ENCODE assay signal across 7 cellular contexts in the genomic region with DNA sequence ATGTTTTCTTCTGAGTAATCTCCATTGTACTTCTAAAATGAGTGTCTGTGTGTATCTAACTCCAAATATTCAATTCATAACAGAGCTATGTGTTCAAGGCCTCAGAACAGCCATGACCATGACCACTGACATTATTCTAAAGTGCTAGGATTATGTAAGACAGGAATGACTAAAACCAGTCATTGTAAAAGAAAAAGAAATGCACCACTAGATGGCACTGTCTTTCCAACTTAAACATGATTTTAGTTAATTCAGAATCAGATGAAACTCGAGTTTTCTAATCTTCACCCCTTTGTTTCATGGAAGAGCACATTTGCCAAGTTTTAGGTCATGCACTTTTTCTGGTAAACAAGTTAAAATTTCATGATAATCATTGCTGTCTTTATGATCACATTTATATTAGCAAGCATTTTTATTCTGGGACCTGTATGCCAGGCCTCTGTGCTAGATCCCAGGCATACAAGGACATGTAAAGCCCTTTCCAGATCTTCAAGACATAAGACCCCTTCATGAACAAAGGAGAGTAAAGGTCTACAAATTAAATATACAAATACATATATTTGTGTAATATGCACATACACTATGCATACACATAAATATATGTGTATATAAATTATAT. TPM values are rescaled to one million over a fixed set of nuclear protein-coding genes. Genes with fewer than 3 reads are reported as not detected.
DNase-seq lines count a peak whose midpoint lies in the region; ATAC-seq and TF ChIP-seq lines count a peak whose summit lies in the region.

No MANE protein-coding gene starts in this region.

- H3K27ac ChIP-seq in HCT116 (ENCODE audit: low read depth, low read length) (no peak overlapping the region), body of pancreas (no peak overlapping the region)

- DNase-seq in G401 (ENCODE audit: low spot score) (peak; percentile 78), HCT116 (ENCODE audit: low read depth, low spot score) (peak; percentile 58), NCI-H446 treated with DMSO at 0.1 percent for 48 hours (lab: John Stamatoyannopoulos, UW) (peak; percentile 32), body of pancreas (peak in 1 of 4 donors; percentile 8), iris pigment epithelial cell (ENCODE audit: low read depth) (peak; percentile 78)
- DNase-seq in stimulated activated naive CD8-positive, alpha-beta T cell treated with anti-CD3 and anti-CD28 coated beads, Interleukin-15, amount 100 ng/mL, for 72 hours: no peak

- H2AFZ ChIP-seq in HCT116 (ENCODE audit: low read depth, low read length, poor library complexity, severe bottlenecking): no peak overlapping the region

- no peak overlapping the region for H3K4me3 ChIP-seq in HCT116 (replicated peaks in 1 of 2; ENCODE audit: low read depth in 1 of 2, low read length in 2 of 2)
- no peak overlapping the region for H3K4me3 ChIP-seq in body of pancreas

- RAD21 ChIA-PET in HCT116 (lab: Charles Lee; ENCODE audit: low non-redundant PET in 1 of 2, low total read pairs in 2 of 2, uncharacterized antibody in 2 of 2, unreplicated experiment in 2 of 2): no interaction called here

- TF ChIP-seq POLR2A in HCT116 (IDR thresholded peaks at IDR 0.05; ENCODE audit: borderline replicate concordance, extremely low read depth, insufficient read depth, insufficient read length) (no peak), body of pancreas (IDR thresholded peaks at IDR 0.05) (no peak)

- TF ChIP-seq CTCF in HCT116 (IDR thresholded peaks at IDR 0.05 in 2 of 3, conservative IDR thresholded peaks at IDR 0.05 in 1 of 3; ENCODE audit: borderline replicate concordance in 1 of 3, insufficient read depth in 1 of 3, low read depth in 2 of 3, low read length in 2 of 3): peak; percentile 23 to 74 (median 72); a peak in 4 of 6 replicates
- TF ChIP-seq CTCF in body of pancreas (IDR thresholded peaks at IDR 0.05): peak; percentile 41 to 85 (median 55)

- intact Hi-C loops in HCT116 (cut with micrococcal nuclease): loop anchor here (1.0 to 10.0 kb wide), 4 partner anchors 414 to 901 kb away; no protein-coding TSS in a partner anchor
- intact Hi-C loops in body of pancreas (cut with DNase I): no loop called here

- H3K36me3 ChIP-seq in HCT116 (ENCODE audit: control insufficient read depth in 1 of 2, insufficient read depth in 2 of 2, low read length in 2 of 2) (no peaks in the 10 kb centered on the region), body of pancreas (replicated peaks in 1 of 2; ENCODE audit: insufficient read depth in 1 of 2, low read depth in 2 of 2) (no peaks in the 10 kb centered on the region)

- no peaks in the 10 kb centered on the region for H4K20me1 ChIP-seq in HCT116 (ENCODE audit: insufficient read depth)

- in situ Hi-C loops in G401 (cut with HindIII; ENCODE audit: low sequenced_read_pairs): no loop called here

- no peaks in the 10 kb centered on the region for H3K9me2 ChIP-seq in HCT116 (ENCODE audit: insufficient read depth)

- H3K4me2 ChIP-seq in HCT116 (ENCODE audit: low read length): no peak overlapping the region

- CTCF ChIA-PET in HCT116 (lab: Charles Lee): interaction anchor here (0.6 kb wide), 1 partner anchor 413 kb away, joined by 5 read pairs; no protein-coding TSS in a partner anchor

- no peak overlapping the region for H3K4me3 Mint-ChIP-seq in stimulated activated naive CD8-positive, alpha-beta T cell treated with anti-CD3 and anti-CD28 coated beads, Interleukin-15, amount 100 ng/mL, for 72 hours

- WGBS in body of pancreas, 2 donors: 0 to 2% methylated on average over 1 of the region's 1 CpG

- no TSS peak for BruUV-seq in HCT116 (replicated peaks; lab: Mats Ljungman, UMichigan)

- H3K27me3 Mint-ChIP-seq in stimulated activated naive CD8-positive, alpha-beta T cell treated with anti-CD3 and anti-CD28 coated beads, Interleukin-15, amount 100 ng/mL, for 72 hours: no peaks in the 10 kb centered on the region

- H3K79me2 ChIP-seq in HCT116 (ENCODE audit: insufficient read depth, low read length): no peaks in the 10 kb centered on the region

- ATAC-seq in HCT116: peak; percentile 68
- ATAC-seq in body of pancreas: peak; percentile 86
- peak; percentile 84 for ATAC-seq in stimulated activated naive CD8-positive, alpha-beta T cell treated with anti-CD3 and anti-CD28 coated beads, Interleukin-15, amount 100 ng/mL, for 72 hours
- no peak for ATAC-seq in GM18511 (IDR thresholded peaks at IDR 0.05; ENCODE audit: unreplicated experiment)

- H3K4me1 Mint-ChIP-seq in stimulated activated naive CD8-positive, alpha-beta T cell treated with anti-CD3 and anti-CD28 coated beads, Interleukin-15, amount 100 ng/mL, for 72 hours: peaks cover 8% of the 10 kb centered on the region

- H3K9me3 Mint-ChIP-seq in stimulated activated naive CD8-positive, alpha-beta T cell treated with anti-CD3 and anti-CD28 coated beads, Interleukin-15, amount 100 ng/mL, for 72 hours: no peaks in the 10 kb centered on the region

- H3K27me3 ChIP-seq in HCT116 (ENCODE audit: insufficient read depth, low read length) (no peaks in the 10 kb centered on the region), body of pancreas (no peaks in the 10 kb centered on the region)

- H3K4me1 ChIP-seq in HCT116 (ENCODE audit: control insufficient read depth in 1 of 2, insufficient read depth in 2 of 2, low read length in 2 of 2): no peaks in the 10 kb centered on the region
- no peaks in the 10 kb centered on the region for H3K4me1 ChIP-seq in body of pancreas

- no peak overlapping the region for H3K27ac Mint-ChIP-seq in stimulated activated naive CD8-positive, alpha-beta T cell treated with anti-CD3 and anti-CD28 coated beads, Interleukin-15, amount 100 ng/mL, for 72 hours

- TF ChIP-seq RAD21 in HCT116 (IDR thresholded peaks at IDR 0.05; ENCODE audit: low read depth): peak; percentile 82

- no peaks in the 10 kb centered on the region for H3K9me3 ChIP-seq in HCT116 (ENCODE audit: control insufficient read depth in 1 of 2, insufficient read depth in 1 of 2, low read depth in 1 of 2, low read length in 2 of 2)
- H3K9me3 ChIP-seq in body of pancreas: no peaks in the 10 kb centered on the region

- no peak overlapping the region for H3K9ac ChIP-seq in HCT116 (ENCODE audit: low read length)

- POLR2A ChIA-PET in HCT116 (lab: Charles Lee): no interaction called here

TF ChIP-seq in HCT116, 20 proteins besides CTCF, POLR2A, EP300 and RAD21:
- no peak for TF ChIP-seq ZFX (IDR thresholded peaks at IDR 0.05)
- peak; percentile 33; the same call in 1 of the 2 replicates for TF ChIP-seq CBX3 (IDR thresholded peaks at IDR 0.05; ENCODE audit: low read depth)
- TF ChIP-seq CEBPB (IDR thresholded peaks at IDR 0.05; ENCODE audit: low read depth): 0 out of 2 replicates have a peak, but pooled peaks have one; percentile 15
- TF ChIP-seq FOSL1 (IDR thresholded peaks at IDR 0.05; ENCODE audit: low read depth): 0 out of 2 replicates have a peak, but pooled peaks have one; percentile 11
- TF ChIP-seq SP1 (IDR thresholded peaks at IDR 0.05; ENCODE audit: low read depth): no peak
- TF ChIP-seq, protein P1, sequence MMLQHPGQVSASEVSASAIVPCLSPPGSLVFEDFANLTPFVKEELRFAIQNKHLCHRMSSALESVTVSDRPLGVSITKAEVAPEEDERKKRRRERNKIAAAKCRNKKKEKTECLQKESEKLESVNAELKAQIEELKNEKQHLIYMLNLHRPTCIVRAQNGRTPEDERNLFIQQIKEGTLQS (IDR thresholded peaks at IDR 0.05): no peak
- TF ChIP-seq TCF7L2 (IDR thresholded peaks at IDR 0.05; ENCODE audit: borderline replicate concordance, extremely low read depth, insufficient read depth, insufficient read length): no peak
- TF ChIP-seq EZH2phosphoT487 (IDR thresholded peaks at IDR 0.05; ENCODE audit: borderline replicate concordance): no peak
- TF ChIP-seq EGR1 (IDR thresholded peaks at IDR 0.05; ENCODE audit: low read depth): no peak

RNA-seq across cellular contexts. Expression of a gene that starts 26.1 kb away (rescaled TPM):
- 14.9 and 26.7 TPM in 2 replicates for total RNA-seq in G401 (2014; rRNA removed; shearing (Covaris generic))
- total RNA-seq in HCT116 (2021; ENCODE audit: unreplicated experiment) (29.5 TPM), body of pancreas (10 to 100 TPM; 21.4 to 28.3 TPM)
- 14.2 and 17.4 TPM in 2 replicates for polyA plus RNA-seq in HCT116 (2012)

Comparison
In these comparisons a context has a peak if more than half of its experiments do, and no peak if none do; other contexts are left out.
1. DNase-seq: peak in G401 (single experiment), HCT116 (single experiment), NCI-H446 treated with DMSO at 0.1 percent for 48 hours (single experiment) and iris pigment epithelial cell (single experiment); none in stimulated activated naive CD8-positive, alpha-beta T cell treated with anti-CD3 and anti-CD28 coated beads, Interleukin-15, amount 100 ng/mL, for 72 hours (0 of 2).